In genomic region chr9:18622186-18622836, GRCh38 we compare ENCODE assay signal across 33 cellular contexts.
"Had no signal": no experiment of that assay in that cellular context is flagged by ENCODE, and none has a peak within 500 bp of the region (broad histone marks: within the 10 kb centered on the region; RNA-seq: fewer than 3 reads in every experiment).

No MANE protein-coding gene starts in this region.

- H3K27ac ChIP-seq: ascending aorta, body of pancreas, breast epithelium, SJSA1 had no signal

- DNase-seq: activated CD4-positive, alpha-beta T cell treated with anti-CD3 and anti-CD28 coated beads for 36 hours; activated CD4-positive, alpha-beta T cell treated with anti-CD3 and anti-CD28 coated beads, Interleukin-2, amount 10 ng/mL, durations not matched to agents 7 days and 5 days; activated CD4-positive, alpha-beta T cell treated with anti-CD3 and anti-CD28 coated beads, Interleukin-2, amount 50 U/mL, for 48 hours; activated CD8-positive, alpha-beta T cell treated with anti-CD3 and anti-CD28 coated beads, Interleukin-2, amount 10 ng/mL, durations not matched to agents 7 days and 5 days; activated gamma-delta T cell; activated naive CD4-positive, alpha-beta T cell treated with Interleukin-2 at 50 U/mL for 16 hours; activated naive CD8-positive, alpha-beta T cell treated with anti-CD3 and anti-CD28 coated beads, Interleukin-2, amount 10 ng/mL, durations not matched to agents 7 days and 5 days; activated T-cell treated with anti-CD3 and anti-CD28 coated beads, Interleukin-2, amount 50 U/mL, for 24 hours; amygdala; body of pancreas; caudate nucleus; cerebellar nuclear complex; Kasumi-1; MG63; NCI-H1048; NCI-H1105 treated with DMSO at 0.1 percent for 48 hours; NCI-H1436; NCI-H1694; NCI-H2029; NCI-H2107; NCI-H2171; NCI-H2227 treated with DMSO at 0.1 percent for 48 hours; NCI-H446; NCI-H524; NCI-H69; SHP77; SK-N-SH had no signal

- H3K9ac ChIP-seq: SK-N-SH had no signal

- H3K36me3 ChIP-seq: ascending aorta, breast epithelium, SJSA1 had no signal

- FAIRE-seq: TTC549 had no signal

- H3K27me3 ChIP-seq: ascending aorta, body of pancreas, breast epithelium, MG63, SJSA1 had no signal

- H3K4me1 ChIP-seq: ascending aorta, body of pancreas, SJSA1 had no signal

- ATAC-seq: activated CD4-positive, alpha-beta T cell treated with anti-CD3 and anti-CD28 coated beads for 36 hours; activated CD4-positive, CD25-positive, alpha-beta regulatory T cell treated with anti-CD3 and anti-CD28 coated beads, Interleukin-2, amount 50 U/mL, for 24 hours; activated CD8-positive, alpha-beta T cell treated with anti-CD3 and anti-CD28 coated beads, Interleukin-2, amount 10 ng/mL, durations not matched to agents 7 days and 5 days; body of pancreas; Panc1 had no signal

- H3K9me3 ChIP-seq: ascending aorta, body of pancreas, breast epithelium, MG63, SJSA1 had no signal

- H3K4me3 ChIP-seq: ascending aorta, body of pancreas, breast epithelium, MG63, SJSA1 had no signal

- H3K4me2 ChIP-seq: SK-N-SH had no signal
